10 cellular contexts compared by ENCODE assay signal in genomic region chr10:60441515-60441914, GRCh38. TPM values are rescaled to one million over a fixed set of nuclear protein-coding genes. Genes with fewer than 3 reads are reported as not detected.
DNase-seq lines count a peak whose midpoint lies in the region; ATAC-seq and TF ChIP-seq lines count a peak whose summit lies in the region.
"Had no signal": no experiment of that assay in that cellular context is flagged by ENCODE, and none has a peak within 500 bp of the region (broad histone marks: within the 10 kb centered on the region; RNA-seq: fewer than 3 reads in every experiment).

No MANE protein-coding gene starts in this region.

- ATAC-seq in GM18867 (IDR thresholded peaks at IDR 0.05; ENCODE audit: unreplicated experiment), result no peak
- no peak for ATAC-seq in stimulated activated naive CD8-positive, alpha-beta T cell treated with anti-CD3 and anti-CD28 coated beads, Interleukin-15, amount 100 ng/mL, for 72 hours

- peak; percentile 50 for TF ChIP-seq CTCF in choroid plexus epithelial cell (conservative IDR thresholded peaks at IDR 0.05; ENCODE audit: low read depth, low read length)
- TF ChIP-seq CTCF in retinal pigment epithelial cell (conservative IDR thresholded peaks at IDR 0.05; ENCODE audit: low read depth, low read length), result peak; percentile 47
- no peak for TF ChIP-seq CTCF in suprapubic skin (IDR thresholded peaks at IDR 0.05)

- TF ChIP-seq EP300 in suprapubic skin (IDR thresholded peaks at IDR 0.05), result no peak

- WGBS in suprapubic skin, result 63% methylated on average over 1 of the region's 1 CpG

- H3K4me3 ChIP-seq in choroid plexus epithelial cell (ENCODE audit: low read depth, low read length) (no peak overlapping the region), retinal pigment epithelial cell (ENCODE audit: low read length) (no peak overlapping the region), suprapubic skin (no peak overlapping the region)

- no peaks in the 10 kb centered on the region for H3K4me1 Mint-ChIP-seq in stimulated activated naive CD8-positive, alpha-beta T cell treated with anti-CD3 and anti-CD28 coated beads, Interleukin-15, amount 100 ng/mL, for 72 hours

- H3K27me3 ChIP-seq in suprapubic skin, result no peaks in the 10 kb centered on the region

- H3K27me3 Mint-ChIP-seq in stimulated activated naive CD8-positive, alpha-beta T cell treated with anti-CD3 and anti-CD28 coated beads, Interleukin-15, amount 100 ng/mL, for 72 hours, result no peaks in the 10 kb centered on the region

- H3K4me1 ChIP-seq in suprapubic skin, result peaks cover 7% of the 10 kb centered on the region

- TF ChIP-seq POLR2A in suprapubic skin (IDR thresholded peaks at IDR 0.05), result no peak

- H3K9me3 Mint-ChIP-seq in stimulated activated naive CD8-positive, alpha-beta T cell treated with anti-CD3 and anti-CD28 coated beads, Interleukin-15, amount 100 ng/mL, for 72 hours, result no peaks in the 10 kb centered on the region
- H3K9me3 Mint-ChIP-seq: activated naive CD4-positive, alpha-beta T cell treated with anti-CD3 and anti-CD28 coated beads for 36 hours; T-helper 1 cell treated with Interleukin-12 subunit alpha and Interleukin-12 subunit beta and Interleukin-4 antibody, amounts not matched to agents 30 μg/mL and 1 μg/mL, for 36 hours had no signal

- no peaks in the 10 kb centered on the region for H3K9me3 ChIP-seq in suprapubic skin

- H3K27ac Mint-ChIP-seq in stimulated activated naive CD8-positive, alpha-beta T cell treated with anti-CD3 and anti-CD28 coated beads, Interleukin-15, amount 100 ng/mL, for 72 hours, result no peak overlapping the region
- H3K27ac Mint-ChIP-seq: activated naive CD4-positive, alpha-beta T cell treated with anti-CD3 and anti-CD28 coated beads for 36 hours; T-helper 1 cell treated with Interleukin-12 subunit alpha and Interleukin-12 subunit beta and Interleukin-4 antibody, amounts not matched to agents 30 μg/mL and 1 μg/mL, for 36 hours had no signal

- no peak overlapping the region for H3K27ac ChIP-seq in suprapubic skin

- no peak overlapping the region for H3K4me3 Mint-ChIP-seq in stimulated activated naive CD8-positive, alpha-beta T cell treated with anti-CD3 and anti-CD28 coated beads, Interleukin-15, amount 100 ng/mL, for 72 hours
- H3K4me3 Mint-ChIP-seq: activated naive CD4-positive, alpha-beta T cell treated with anti-CD3 and anti-CD28 coated beads for 36 hours; T-helper 1 cell treated with Interleukin-12 subunit alpha and Interleukin-12 subunit beta and Interleukin-4 antibody, amounts not matched to agents 30 μg/mL and 1 μg/mL, for 36 hours had no signal

- DNase-seq in NOMO-1 treated with DMSO at 0.1 percent for 48 hours (lab: John Stamatoyannopoulos, UW; ENCODE audit: unreplicated experiment) (peak; percentile 31), NOMO-1 treated with dmso at 0.1 percent for 144 hours (lab: John Stamatoyannopoulos, UW; ENCODE audit: unreplicated experiment) (no peak), NCI-H1694 treated with DMSO at 0.1 percent for 48 hours (lab: John Stamatoyannopoulos, UW) (peak; percentile 21), choroid plexus epithelial cell (ENCODE audit: low read depth) (peak; percentile 71), retinal pigment epithelial cell (ENCODE audit: low read depth) (no peak), suprapubic skin (ENCODE audit: low spot score in 2 of 2) (no peak)
- DNase-seq in stimulated activated naive CD8-positive, alpha-beta T cell treated with anti-CD3 and anti-CD28 coated beads, Interleukin-15, amount 100 ng/mL, for 72 hours, result no peak
- DNase-seq: activated naive CD4-positive, alpha-beta T cell treated with anti-CD3 and anti-CD28 coated beads for 36 hours had no signal

- no peaks in the 10 kb centered on the region for H3K36me3 ChIP-seq in suprapubic skin

RNA-seq across cellular contexts. Expression of gene ANK3, which starts 51.8 kb away (rescaled TPM):
- 100 to 1,000 TPM in 2 of 4 donors, 10 to 100 TPM in 2; 89.1 to 191 (median 112) TPM for total RNA-seq in suprapubic skin

Comparison
In these comparisons a context has a peak if more than half of its experiments do, and no peak if none do; other contexts are left out.
1. DNase-seq: peak in NOMO-1 treated with DMSO at 0.1 percent for 48 hours (single experiment), NCI-H1694 treated with DMSO at 0.1 percent for 48 hours (single experiment) and choroid plexus epithelial cell (single experiment); none in NOMO-1 treated with dmso at 0.1 percent for 144 hours (single experiment), retinal pigment epithelial cell (single experiment), suprapubic skin (0 of 2) and stimulated activated naive CD8-positive, alpha-beta T cell treated with anti-CD3 and anti-CD28 coated beads, Interleukin-15, amount 100 ng/mL, for 72 hours (0 of 2).
2. CTCF ChIP-seq: peak in choroid plexus epithelial cell (single experiment) and retinal pigment epithelial cell (single experiment); none in suprapubic skin (0 of 2).